ENCODE assay signal across 30 cellular contexts in the genomic region with DNA sequence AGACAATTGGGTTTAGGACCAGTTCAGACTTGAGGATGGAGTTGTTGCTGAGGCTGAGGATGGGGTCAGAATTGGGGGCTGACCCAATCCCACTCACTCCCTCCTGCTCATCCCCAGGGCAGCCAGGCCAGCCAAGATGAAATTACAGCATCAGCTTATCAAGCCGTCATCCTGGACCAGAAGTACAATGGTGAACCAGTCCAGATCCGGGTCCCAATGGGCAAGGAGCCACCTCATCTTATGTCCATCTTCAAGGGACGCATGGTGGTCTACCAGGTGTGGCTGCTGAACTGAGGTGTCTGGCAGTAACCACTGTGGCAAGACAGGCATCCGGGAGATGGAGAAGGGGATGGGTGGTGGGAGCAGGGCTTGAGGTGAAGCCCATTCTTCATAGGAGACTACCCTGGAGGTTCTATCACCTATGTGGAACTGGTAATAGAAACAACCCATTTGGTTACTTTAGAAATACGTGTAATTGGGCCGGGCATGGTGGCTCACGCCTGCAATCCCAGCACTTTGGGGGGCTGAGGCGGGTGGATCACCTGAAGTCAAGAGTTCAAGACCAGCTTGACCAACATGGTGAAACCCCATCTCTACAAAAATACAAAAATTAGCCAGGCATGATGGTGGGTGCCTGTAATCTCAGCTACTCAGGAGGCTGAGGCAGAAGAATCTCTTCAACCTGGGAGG. TPM values are rescaled to one million over a fixed set of nuclear protein-coding genes. Genes with fewer than 3 reads are reported as not detected.
"Had no signal": no experiment of that assay in that cellular context is flagged by ENCODE, and none has a peak within 500 bp of the region (broad histone marks: within the 10 kb centered on the region; RNA-seq: fewer than 3 reads in every experiment).

No MANE protein-coding gene starts in this region.

- H3K4me3 ChIP-seq: body of pancreas, colonic mucosa, esophagus squamous epithelium, pancreas, psoas muscle, smooth muscle cell, stomach, tibial artery had no signal

- ATAC-seq: body of pancreas; naive thymus-derived CD4-positive, alpha-beta T cell; pancreas; psoas muscle; stimulated activated naive B cell treated with anti-CD40 and anti-IgM and Interleukin-4, amounts not matched to agents 10 μg/mL and 1 μg/mL and 100 μg/mL, for 72 hours; T-cell had no signal

- H3K4me2 ChIP-seq: smooth muscle cell had no signal

- H3K27me3 ChIP-seq: body of pancreas, colonic mucosa, esophagus squamous epithelium, pancreas, stomach had no signal

- DNase-seq: activated CD4-positive, alpha-beta T cell treated with anti-CD3 and anti-CD28 coated beads for 4 hours; activated CD4-positive, alpha-beta T cell treated with anti-CD3 and anti-CD28 coated beads, Interleukin-2, amount 50 U/mL, for 4 hours; activated CD4-positive, CD25-positive, alpha-beta regulatory T cell; activated gamma-delta T cell treated with Interleukin-2 at 50 U/mL for 16 hours; anterior cingulate cortex; body of pancreas; colonic mucosa; effector CD8-positive, alpha-beta T cell; esophagus squamous epithelium; glutamatergic neuron; left colon; midbrain; naive thymus-derived CD4-positive, alpha-beta T cell; stimulated activated CD4-positive, alpha-beta T cell treated with anti-CD3 and anti-CD28 coated beads, Interleukin-15, amount 100 ng/mL, for 24 hours; stimulated activated CD4-positive, alpha-beta T cell treated with anti-CD3 and anti-CD28 coated beads, Interleukin-2, amount 100 ng/mL, for 24 hours; stimulated activated naive B cell treated with anti-CD40 and anti-IgM and Interleukin-4, amounts not matched to agents 10 μg/mL and 1 μg/mL and 100 μg/mL, for 72 hours; stomach had no signal

- H3K27ac ChIP-seq: body of pancreas, colonic mucosa, epithelial cell of prostate, esophagus squamous epithelium, pancreas, psoas muscle, stomach, tibial artery had no signal

- H3K4me1 ChIP-seq: body of pancreas, colonic mucosa, esophagus squamous epithelium, pancreas, psoas muscle, tibial artery had no signal

- FAIRE-seq: endometrium, frontal cortex, keratinocyte, pancreas had no signal

- H3K9me3 ChIP-seq: body of pancreas, colonic mucosa, esophagus squamous epithelium, pancreas, psoas muscle, stomach, tibial artery had no signal

- H3K36me3 ChIP-seq: colonic mucosa, esophagus squamous epithelium, pancreas, stomach, tibial artery had no signal

RNA-seq across cellular contexts. Expression of a gene that starts 13.9 kb away (rescaled TPM):
- total RNA-seq: activated T-helper 1 cell treated with anti-CD3 and anti-CD28 coated beads, Interleukin-12 subunit alpha, Interleukin-12 subunit beta, Interleukin-2, Interleukin-4 antibody, amounts not matched to agents 30 ng/mL and 10 ng/mL and 1 ng/mL, durations not matched to agents 14 hours and 24 hours and 36 hours; dermis microvascular lymphatic vessel endothelial cell; esophagus squamous epithelium; frontal cortex; psoas muscle; smooth muscle cell; urinary bladder had no signal
- polyA plus RNA-seq: keratinocyte, neural cell had no signal

RNA-seq across cellular contexts. Expression of a gene that starts 50.7 kb away (rescaled TPM):
- polyA plus RNA-seq: neural cell had no signal
